In genomic region chr14:24298892-24299254, GRCh38 we compare ENCODE assay signal across 1 cellular context.
TF ChIP-seq lines count a peak whose summit lies in the region.

No MANE protein-coding gene starts in this region.

TF ChIP-seq in SK-N-SH, 30 proteins besides CTCF, POLR2A, EP300 and RAD21:
- TF ChIP-seq RXRA (IDR thresholded peaks at IDR 0.05; ENCODE audit: borderline replicate concordance, low read depth), result no peak
- peak; percentile 22; the same call in 1 of the 2 replicates for TF ChIP-seq FOSL2 (IDR thresholded peaks at IDR 0.05; ENCODE audit: borderline replicate concordance, low read depth)
TF ChIP-seq in SK-N-SH: peak in this region for 1.
